18 cellular contexts compared by ENCODE assay signal in genomic region chr2:236986524-236987330, GRCh38.
DNase-seq lines count a peak whose midpoint lies in the region; ATAC-seq and TF ChIP-seq lines count a peak whose summit lies in the region.
"Had no signal": no experiment of that assay in that cellular context is flagged by ENCODE, and none has a peak within 500 bp of the region (broad histone marks: within the 10 kb centered on the region; RNA-seq: fewer than 3 reads in every experiment).

No MANE protein-coding gene starts in this region.

- peak overlapping the region in 1 of 2 donors; percentile 24 for H3K27ac ChIP-seq in lung (ENCODE audit: low read depth in 1 of 2, low read length in 1 of 2)
- H3K27ac ChIP-seq: heart right ventricle had no signal

- peaks cover 4 to 7% of the 10 kb centered on the region in 2 donors for H3K9me3 ChIP-seq in lung (ENCODE audit: control insufficient read depth in 2 of 2, insufficient read depth in 1 of 2, low read length in 1 of 2)

- no peak for ATAC-seq in lung (ENCODE audit: insufficient read depth, low FRiP score)
- ATAC-seq in GM19351 (IDR thresholded peaks at IDR 0.05; ENCODE audit: unreplicated experiment): no peak
- ATAC-seq: GM12878, heart right ventricle had no signal

- 78 to 89% methylated on average over 10 of the region's 10 CpGs for WGBS in lung, 2 donors

- no peaks in the 10 kb centered on the region for H3K36me3 ChIP-seq in lung (ENCODE audit: control insufficient read depth in 2 of 2, insufficient read depth in 2 of 2, low read length in 2 of 2)
- H3K36me3 ChIP-seq: heart right ventricle, spleen had no signal

- H3K27me3 Mint-ChIP-seq in glutamatergic neuron (ENCODE audit: unreplicated experiment): peaks cover 2% of the 10 kb centered on the region

- no peak overlapping the region for H3K27ac Mint-ChIP-seq in glutamatergic neuron (ENCODE audit: unreplicated experiment)

- no peaks in the 10 kb centered on the region for H3K9me3 Mint-ChIP-seq in glutamatergic neuron (ENCODE audit: unreplicated experiment)

- H3K4me1 Mint-ChIP-seq in glutamatergic neuron (ENCODE audit: low read depth, unreplicated experiment): peaks cover 5% of the 10 kb centered on the region

- H3K4me3 ChIP-seq in lung: no peak overlapping the region
- H3K4me3 ChIP-seq: GM12878, heart right ventricle, spleen had no signal

- TF ChIP-seq CTCF in lung (IDR thresholded peaks at IDR 0.05; ENCODE audit: control extremely low read depth, extremely low read depth) (no peak), glutamatergic neuron (IDR thresholded peaks at IDR 0.05; ENCODE audit: partially characterized antibody, unreplicated experiment) (no peak)

- DNase-seq in DMS53 treated with DMSO at 0.1 percent for 48 hours (lab: John Stamatoyannopoulos, UW; ENCODE audit: unreplicated experiment) (peak; percentile 28), NCI-H1105 treated with DMSO at 0.1 percent for 48 hours (lab: John Stamatoyannopoulos, UW) (peak; percentile 96), NCI-H69 (lab: John Stamatoyannopoulos, UW) (peak; percentile 54), lung (ENCODE audit: low spot score) (peak; percentile 49), glutamatergic neuron (no peak), NOMO-1 treated with DMSO at 0.1 percent for 48 hours (lab: John Stamatoyannopoulos, UW; ENCODE audit: unreplicated experiment) (no peak), NK-92 (lab: John Stamatoyannopoulos, UW; ENCODE audit: unreplicated experiment) (no peak)
- DNase-seq: activated CD4-positive, alpha-beta T cell treated with anti-CD3 and anti-CD28 coated beads, Interleukin-2, amount 50 U/mL, for 1 hour; activated naive CD4-positive, alpha-beta T cell treated with Interleukin-2 at 50 U/mL for 16 hours; heart right ventricle; Kasumi-1; mesenchymal stem cell; NCI-H1930; nephron progenitor cell; spleen; stimulated activated CD8-positive, alpha-beta memory T cell treated with anti-CD3 and anti-CD28 coated beads, Interleukin-4, amount 100 ng/mL, for 48 hours had no signal

- H3K4me3 Mint-ChIP-seq in glutamatergic neuron (ENCODE audit: unreplicated experiment): no peak overlapping the region
- H3K4me3 Mint-ChIP-seq: nephron progenitor cell had no signal

- H3K4me1 ChIP-seq in lung (ENCODE audit: control insufficient read depth in 2 of 2, insufficient read depth in 2 of 2, low read length in 2 of 2): peaks cover 0 to 10% of the 10 kb centered on the region in 2 donors

- no peaks in the 10 kb centered on the region for H3K27me3 ChIP-seq in lung (ENCODE audit: control insufficient read depth, insufficient read depth)
- H3K27me3 ChIP-seq: heart right ventricle had no signal

- H3K36me3 Mint-ChIP-seq in glutamatergic neuron (ENCODE audit: unreplicated experiment): peaks cover 9% of the 10 kb centered on the region

Comparison
In these comparisons a context has a peak if more than half of its experiments do, and no peak if none do; other contexts are left out.
1. DNase-seq: peak in DMS53 treated with DMSO at 0.1 percent for 48 hours (single experiment), NCI-H1105 treated with DMSO at 0.1 percent for 48 hours (single experiment), NCI-H69 (single experiment) and lung (single experiment); none in glutamatergic neuron (single experiment), NOMO-1 treated with DMSO at 0.1 percent for 48 hours (single experiment) and NK-92 (single experiment).